8 cellular contexts compared by ENCODE assay signal in genomic region chr5:36875789-36876388, GRCh38. TPM values are rescaled to one million over a fixed set of nuclear protein-coding genes. Genes with fewer than 3 reads are reported as not detected.
A peak's percentile ranks its signal among the peaks of the same experiment; 100 is the strongest.
DNase-seq lines count a peak whose midpoint lies in the region; ATAC-seq and TF ChIP-seq lines count a peak whose summit lies in the region.

No MANE protein-coding gene starts in this region.

- H3K27me3 ChIP-seq in neural progenitor cell (no peaks in the 10 kb centered on the region), subcutaneous abdominal adipose tissue (ENCODE audit: control insufficient read depth in 5 of 5, insufficient read depth in 4 of 5, low read length in 5 of 5) (no peaks in the 10 kb centered on the region)

- H3K27ac Mint-ChIP-seq in neural progenitor cell, result peak overlapping the region; percentile 99

- H3K4me3 Mint-ChIP-seq in neural progenitor cell, result peak overlapping the region; percentile 92

- H3K27ac ChIP-seq in KOPT-K1 (ENCODE audit: low read depth, low read length, poor library complexity, severe bottlenecking) (peak overlapping the region; percentile 97), neural progenitor cell (peak overlapping the region; percentile 90), subcutaneous abdominal adipose tissue (ENCODE audit: low read depth, low read length) (peak overlapping the region; percentile 98)

- H3F3A ChIP-seq in neural progenitor cell (ENCODE audit: low read depth), result peaks cover 28% of the 10 kb centered on the region

- H3K4me1 Mint-ChIP-seq in neural progenitor cell, result peaks cover 23% of the 10 kb centered on the region

- peaks cover 100% of the 10 kb centered on the region for H3K79me2 ChIP-seq in neural progenitor cell (ENCODE audit: low read depth)

- H3K4me3 ChIP-seq in foreskin fibroblast (ENCODE audit: low read depth in 1 of 2, low read length in 2 of 2) (peak overlapping the region; percentile 88 to 93), neural progenitor cell (peak overlapping the region; percentile 95), subcutaneous abdominal adipose tissue (ENCODE audit: low read depth in 1 of 5, low read length in 5 of 5) (peak overlapping the region; percentile 98 to 99 (median 98))

- H3K4me1 ChIP-seq in neural progenitor cell (peaks cover 37% of the 10 kb centered on the region), subcutaneous abdominal adipose tissue (ENCODE audit: control insufficient read depth in 5 of 5, insufficient read depth in 5 of 5, low read length in 5 of 5) (peaks cover 0 to 49% (median 41%) of the 10 kb centered on the region in 5 donors)

- DNase-seq in DMS79 (lab: John Stamatoyannopoulos, UW) (peak; percentile 33), RPMI7951 (ENCODE audit: low read depth) (peak; percentile 74), foreskin fibroblast (peak; percentile 82 to 93), neural progenitor cell (ENCODE audit: low spot score) (peak; percentile 90)
- peak; percentile 92 for DNase-seq in activated effector memory CD4-positive, alpha-beta T cell treated with anti-CD3 and anti-CD28 coated beads, Interleukin-2, amount 50 U/mL, for 16 hours

- H3K9me3 ChIP-seq in KOPT-K1 (ENCODE audit: insufficient read depth, low read length, poor library complexity, severe bottlenecking) (no peaks in the 10 kb centered on the region), neural progenitor cell (ENCODE audit: low read depth) (no peaks in the 10 kb centered on the region), subcutaneous abdominal adipose tissue (ENCODE audit: control insufficient read depth in 5 of 5, low read length in 5 of 5) (no peaks in the 10 kb centered on the region)

- peak overlapping the region; percentile 80 for H2AFZ ChIP-seq in neural progenitor cell (replicated peaks)

- peak; percentile 55 for TF ChIP-seq CTCF in foreskin fibroblast (IDR thresholded peaks at IDR 0.05; ENCODE audit: low read depth, low read length)
- TF ChIP-seq CTCF in neural progenitor cell (IDR thresholded peaks at IDR 0.05), result peak; percentile 55

- peaks cover 5% of the 10 kb centered on the region for H3K27me3 Mint-ChIP-seq in neural progenitor cell (ENCODE audit: insufficient read depth, low read depth)

- peak; percentile 56 for ATAC-seq in GM21825 (IDR thresholded peaks at IDR 0.05; ENCODE audit: unreplicated experiment)

- peaks cover 17% of the 10 kb centered on the region for H3K36me3 ChIP-seq in KOPT-K1 (ENCODE audit: insufficient read depth, low read length)
- H3K36me3 ChIP-seq in neural progenitor cell, result no peaks in the 10 kb centered on the region
- no peaks in the 10 kb centered on the region for H3K36me3 ChIP-seq in subcutaneous abdominal adipose tissue (ENCODE audit: control insufficient read depth in 5 of 5, insufficient read depth in 5 of 5, low read length in 5 of 5)

- H3K9ac ChIP-seq in neural progenitor cell (peak overlapping the region; percentile 86), subcutaneous abdominal adipose tissue (ENCODE audit: low read length in 5 of 5) (peak overlapping the region; percentile 92 to 99 (median 96))

- H4K20me1 ChIP-seq in neural progenitor cell (ENCODE audit: low read depth), result peaks cover 80% of the 10 kb centered on the region

- no peaks in the 10 kb centered on the region for H3K9me3 Mint-ChIP-seq in neural progenitor cell

- H3K36me3 Mint-ChIP-seq in neural progenitor cell, result peaks cover 2% of the 10 kb centered on the region

- peak overlapping the region; percentile 85 for H3K4me2 ChIP-seq in neural progenitor cell

RNA-seq across cellular contexts. Expression of gene NIPBL, which starts 0.7 kb away (rescaled TPM):
- total RNA-seq in RPMI7951 (2014; rRNA removed; shearing (Covaris generic)), result 10.1 and 21.5 TPM in 2 replicates
- 41.4 and 67.9 TPM in 2 replicates for total RNA-seq in neural progenitor cell (ENCODE audit: low replicate concordance)

Comparison
In these comparisons a context has a peak if more than half of its experiments do, and no peak if none do; other contexts are left out.
1. Peak in every context shown above with its lines: DNase-seq, ATAC-seq, H3K4me3 ChIP-seq and H3K27ac ChIP-seq.
2. DNase-seq: peak in every context shown above with its lines; median percentile 92 in activated effector memory CD4-positive, alpha-beta T cell treated with anti-CD3 and anti-CD28 coated beads, Interleukin-2, amount 50 U/mL, for 16 hours; 90 in neural progenitor cell; 88 in foreskin fibroblast; 74 in RPMI7951; 33 in DMS79.